In genomic region chr17:2749058-2749783, GRCh38 we compare ENCODE assay signal across 10 cellular contexts. TPM values are rescaled to one million over a fixed set of nuclear protein-coding genes. Genes with fewer than 3 reads are reported as not detected.
DNase-seq lines count a peak whose midpoint lies in the region; ATAC-seq, FAIRE-seq and TF ChIP-seq lines count a peak whose summit lies in the region.
"Had no signal": no experiment of that assay in that cellular context is flagged by ENCODE, and none has a peak within 500 bp of the region (broad histone marks: within the 10 kb centered on the region; RNA-seq: fewer than 3 reads in every experiment).

Gene CCDC92B, minus strand, starts transcription at chr17:2749652. Its CDS starts 14,507 bp downstream, at chr17:2735145.

- H3K36me3 Mint-ChIP-seq in brain = peaks cover 4% of the 10 kb centered on the region
- no peaks in the 10 kb centered on the region for H3K36me3 Mint-ChIP-seq in activated CD4-positive, alpha-beta memory T cell treated with anti-CD3 and anti-CD28 coated beads, Interleukin-2, amount 10 ng/mL, durations not matched to agents 7 days and 5 days (ENCODE audit: low read depth)

- POLR2A ChIA-PET in activated CD4-positive, alpha-beta memory T cell treated with anti-CD3 and anti-CD28 coated beads, Interleukin-2, amount 10 ng/mL, durations not matched to agents 7 days and 5 days (lab: Charles Lee) = no interaction called here

- CTCF ChIA-PET in activated CD4-positive, alpha-beta memory T cell treated with anti-CD3 and anti-CD28 coated beads, Interleukin-2, amount 10 ng/mL, durations not matched to agents 7 days and 5 days (lab: Charles Lee) = interaction anchor here (0.6 to 0.8 kb wide), 2 partner anchors 25 to 223 kb away, joined by 3 read pairs; no protein-coding TSS in a partner anchor

- peaks cover 58% of the 10 kb centered on the region for H3K27me3 Mint-ChIP-seq in brain
- peaks cover 35% of the 10 kb centered on the region for H3K27me3 Mint-ChIP-seq in activated CD4-positive, alpha-beta memory T cell treated with anti-CD3 and anti-CD28 coated beads, Interleukin-2, amount 10 ng/mL, durations not matched to agents 7 days and 5 days

- peak within 1 kb of the TSS; percentile 44; the same call in 1 of the 2 replicates for H3K9ac ChIP-seq in HUES64 (ENCODE audit: low read depth, low read length)

- no peak for TF ChIP-seq POLR2A in erythroblast (IDR thresholded peaks at IDR 0.05; ENCODE audit: low read length)

- H3K27ac Mint-ChIP-seq in brain = peak within 1 kb of the TSS in 3 of 5 experiments; percentile 52 to 84 (median 77)
- H3K27ac Mint-ChIP-seq in activated CD4-positive, alpha-beta memory T cell treated with anti-CD3 and anti-CD28 coated beads, Interleukin-2, amount 10 ng/mL, durations not matched to agents 7 days and 5 days = no peak within 1 kb of the TSS

- H3K4me3 Mint-ChIP-seq in brain = peak within 1 kb of the TSS; percentile 72 to 87 (median 79)
- no peak within 1 kb of the TSS for H3K4me3 Mint-ChIP-seq in activated CD4-positive, alpha-beta memory T cell treated with anti-CD3 and anti-CD28 coated beads, Interleukin-2, amount 10 ng/mL, durations not matched to agents 7 days and 5 days

- peaks cover 29% of the 10 kb centered on the region for H3K27me3 ChIP-seq in HUES64 (ENCODE audit: insufficient read depth, low read length)

- TF ChIP-seq CTCF in brain (conservative IDR thresholded peaks at IDR 0.05) = no peak
- TF ChIP-seq CTCF in mucosa of descending colon (IDR thresholded peaks at IDR 0.05) = no peak

- 2% methylated on average over 63 of the region's 76 CpGs for WGBS in HUES64

- FAIRE-seq in RCC 7860 (lab: Jason Lieb, UNC) = no peak

- H3K4me1 ChIP-seq in HUES64 (ENCODE audit: insufficient read depth, low read length) = peaks cover 7% of the 10 kb centered on the region; the same call in 1 of the 2 replicates
- peaks cover 2% of the 10 kb centered on the region for H3K4me1 ChIP-seq in mucosa of descending colon (ENCODE audit: low read depth)

- peaks cover 21% of the 10 kb centered on the region for H3K4me1 Mint-ChIP-seq in brain
- H3K4me1 Mint-ChIP-seq in activated CD4-positive, alpha-beta memory T cell treated with anti-CD3 and anti-CD28 coated beads, Interleukin-2, amount 10 ng/mL, durations not matched to agents 7 days and 5 days = peaks cover 2% of the 10 kb centered on the region

- peak; percentile 21 for DNase-seq in COR-L47 (lab: John Stamatoyannopoulos, UW)
- DNase-seq in mucosa of descending colon = no peak
- no peak for DNase-seq in RCC 7860 (ENCODE audit: low spot score)
- no peak for DNase-seq in erythroblast (lab: John Stamatoyannopoulos, UW)
- DNase-seq in activated CD4-positive, alpha-beta memory T cell treated with anti-CD3 and anti-CD28 coated beads, Interleukin-2, amount 10 ng/mL, durations not matched to agents 7 days and 5 days = no peak
- DNase-seq in stimulated activated CD4-positive, alpha-beta T cell treated with anti-CD3 and anti-CD28 coated beads, Interleukin-15, amount 100 ng/mL, for 24 hours = no peak

- intact Hi-C loops in mucosa of descending colon (cut with DNase I, micrococcal nuclease) = no loop called here

- no peaks in the 10 kb centered on the region for H3K9me3 ChIP-seq in HUES64 (ENCODE audit: insufficient read depth, low read depth, low read length)
- no peaks in the 10 kb centered on the region for H3K9me3 ChIP-seq in mucosa of descending colon

- H3K36me3 ChIP-seq in HUES64 (ENCODE audit: insufficient read depth, low read length) (no peaks in the 10 kb centered on the region), mucosa of descending colon (ENCODE audit: low read depth) (no peaks in the 10 kb centered on the region)

- H3K27ac ChIP-seq in HUES64 (ENCODE audit: low read depth, low read length) = no peak within 1 kb of the TSS; the same call in 1 of the 2 replicates

- H3K4me3 ChIP-seq in HUES64 (ENCODE audit: low read length) (peak within 1 kb of the TSS; percentile 67), mucosa of descending colon (no peak within 1 kb of the TSS)

- ATAC-seq in mucosa of descending colon = peak; percentile 10

- peaks cover 0 to 3% (median 0%) of the 10 kb centered on the region in 5 experiments for H3K9me3 Mint-ChIP-seq in brain
- no peaks in the 10 kb centered on the region for H3K9me3 Mint-ChIP-seq in activated CD4-positive, alpha-beta memory T cell treated with anti-CD3 and anti-CD28 coated beads, Interleukin-2, amount 10 ng/mL, durations not matched to agents 7 days and 5 days

RNA-seq across cellular contexts. Expression of gene CCDC92B, which starts in this region (rescaled TPM):
- 3.3 TPM for polyA plus RNA-seq in HUES64 (2013, experiment 1 of 2)
- polyA plus RNA-seq in HUES64 (2013, experiment 2 of 2) = 4.2 TPM
- 22.1 TPM for polyA plus RNA-seq in brain (ENCODE audit: insufficient read depth, low read depth, low replicate concordance)
- total RNA-seq in mucosa of descending colon = 1 to 10 TPM; 1.3 to 2.2 (median 2.2) TPM
- under 1 TPM in 1 of 2 experiments, not detected in 1; 0.10 TPM for total RNA-seq in activated CD4-positive, alpha-beta memory T cell treated with anti-CD3 and anti-CD28 coated beads, Interleukin-2, amount 10 ng/mL, durations not matched to agents 7 days and 5 days
- total RNA-seq: Calu3, kidney epithelial cell had no signal
